Comparison of ENCODE assay signal across 10 cellular contexts in genomic region chr2:66440011-66440542, GRCh38. TPM values are rescaled to one million over a fixed set of nuclear protein-coding genes. Genes with fewer than 3 reads are reported as not detected.
A peak's percentile ranks its signal among the peaks of the same experiment; 100 is the strongest.
DNase-seq lines count a peak whose midpoint lies in the region; ATAC-seq and TF ChIP-seq lines count a peak whose summit lies in the region.
"Had no signal": no experiment of that assay in that cellular context is flagged by ENCODE, and none has a peak within 500 bp of the region (broad histone marks: within the 10 kb centered on the region; RNA-seq: fewer than 3 reads in every experiment).

No MANE protein-coding gene starts in this region.

- TF ChIP-seq CTCF in CD14-positive monocyte (IDR thresholded peaks at IDR 0.05): no peak
- TF ChIP-seq CTCF in progenitor cell of endocrine pancreas (IDR thresholded peaks at IDR 0.05; ENCODE audit: unreplicated experiment): no peak

- peaks cover 13 to 17% of the 10 kb centered on the region in 2 donors for H3K36me3 Mint-ChIP-seq in CD14-positive monocyte
- H3K36me3 Mint-ChIP-seq in activated naive CD8-positive, alpha-beta T cell: no peaks in the 10 kb centered on the region
- H3K36me3 Mint-ChIP-seq in progenitor cell of endocrine pancreas (ENCODE audit: insufficient read depth): peaks cover 59% of the 10 kb centered on the region

- ATAC-seq in left cardiac atrium (peak; percentile 4 to 7), GM19395 (IDR thresholded peaks at IDR 0.05; ENCODE audit: unreplicated experiment) (no peak), HG02870 (IDR thresholded peaks at IDR 0.05; ENCODE audit: unreplicated experiment) (no peak)

- intact Hi-C loops in CD14-positive monocyte (cut with micrococcal nuclease) (no loop called here), left cardiac atrium (cut with DNase I) (loop anchor here (2.0 to 5.0 kb wide), 2 partner anchors 37 to 57 kb away; no protein-coding TSS in a partner anchor)

- DNase-seq in CD14-positive monocyte (ENCODE audit: low spot score) (no peak), left cardiac atrium (peak; percentile 23), progenitor cell of endocrine pancreas (ENCODE audit: low spot score, unreplicated experiment) (no peak), GOT3 (lab: John Stamatoyannopoulos, UW) (no peak)
- DNase-seq in effector CD4-positive, alpha-beta T cell: no peak
- DNase-seq: activated effector memory CD4-positive, alpha-beta T cell treated with Interleukin-2 at 50 U/mL for 16 hours; DND-41 had no signal

- H3K4me1 Mint-ChIP-seq in CD14-positive monocyte (peaks cover 62% of the 10 kb centered on the region), progenitor cell of endocrine pancreas (ENCODE audit: low read depth) (peaks cover 42% of the 10 kb centered on the region)
- peaks cover 23% of the 10 kb centered on the region for H3K4me1 Mint-ChIP-seq in activated naive CD8-positive, alpha-beta T cell (ENCODE audit: low read depth)

- H3K9me3 Mint-ChIP-seq in CD14-positive monocyte (peaks cover 0 to 27% (median 12%) of the 10 kb centered on the region in 7 donors), progenitor cell of endocrine pancreas (ENCODE audit: low read depth) (no peaks in the 10 kb centered on the region)
- no peaks in the 10 kb centered on the region for H3K9me3 Mint-ChIP-seq in activated naive CD8-positive, alpha-beta T cell (ENCODE audit: low read depth)

- H3K27me3 Mint-ChIP-seq in CD14-positive monocyte (ENCODE audit: low read depth in 3 of 3) (peaks cover 97 to 98% (median 97%) of the 10 kb centered on the region in 3 donors), progenitor cell of endocrine pancreas (no peaks in the 10 kb centered on the region)
- H3K27me3 Mint-ChIP-seq in activated naive CD8-positive, alpha-beta T cell: peaks cover 46% of the 10 kb centered on the region

- peak overlapping the region; percentile 68 to 99 for H3K4me3 Mint-ChIP-seq in CD14-positive monocyte
- H3K4me3 Mint-ChIP-seq in activated naive CD8-positive, alpha-beta T cell: peak overlapping the region; percentile 14
- peak overlapping the region; percentile 95 for H3K4me3 Mint-ChIP-seq in progenitor cell of endocrine pancreas (ENCODE audit: low read depth)

- H3K27ac Mint-ChIP-seq in CD14-positive monocyte (no peak overlapping the region), progenitor cell of endocrine pancreas (peak overlapping the region; percentile 97)
- H3K27ac Mint-ChIP-seq in activated naive CD8-positive, alpha-beta T cell: no peak overlapping the region

RNA-seq across cellular contexts. Expression of gene MEIS1, which starts 5.2 kb away (rescaled TPM):
- under 1 TPM in 1 of 2 donors, not detected in 1; 0.09 TPM for polyA plus RNA-seq in CD14-positive monocyte
- total RNA-seq in left cardiac atrium (10 to 100 TPM; 32.4 to 36.1 TPM), progenitor cell of endocrine pancreas (296 and 306 TPM in 2 replicates)

Comparison
In these comparisons a context has a peak if more than half of its experiments do, and no peak if none do; other contexts are left out.
1. H3K4me3 Mint-ChIP-seq: peak in every context shown above with its lines; median percentile 95 in progenitor cell of endocrine pancreas; 84 in CD14-positive monocyte; 14 in activated naive CD8-positive, alpha-beta T cell.
2. ATAC-seq: peak in left cardiac atrium (2 of 2); none in GM19395 (single experiment) and HG02870 (single experiment).
3. intact Hi-C loops: an anchor here in left cardiac atrium (2.0 to 5.0 kb wide); none called in CD14-positive monocyte.